ENCODE assay signal across 14 cellular contexts in the genomic region with DNA sequence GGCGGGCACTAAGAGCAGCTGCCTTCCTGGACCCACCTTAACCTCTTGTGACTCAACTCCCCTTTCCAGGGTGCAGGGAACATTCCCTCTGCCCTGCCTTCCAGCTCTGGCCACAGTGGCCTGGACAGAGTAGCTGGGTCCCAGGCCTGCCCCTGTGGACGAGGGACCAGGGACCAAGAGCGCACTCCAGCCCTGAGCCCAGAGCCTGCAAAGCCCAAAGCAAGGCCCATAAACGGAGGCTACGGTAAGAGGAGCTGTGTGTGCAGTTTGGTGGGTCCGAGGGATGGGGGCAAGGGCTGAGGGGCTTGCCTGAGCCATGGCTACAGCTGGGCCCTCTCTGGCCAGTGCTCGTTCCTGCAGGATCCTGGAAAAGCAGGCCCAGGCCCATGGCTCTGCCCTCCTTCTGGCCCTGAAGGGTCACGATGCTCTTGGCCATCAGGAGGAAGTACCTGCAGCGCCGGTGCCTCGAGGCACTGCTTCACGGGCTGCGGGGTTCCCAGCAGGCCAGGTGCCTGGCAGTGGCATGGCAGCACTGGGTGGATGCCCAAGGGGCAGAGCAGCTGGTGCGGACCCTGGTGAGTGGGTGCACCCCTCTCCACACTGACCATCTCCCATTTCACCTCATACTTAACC. TPM values are rescaled to one million over a fixed set of nuclear protein-coding genes. Genes with fewer than 3 reads are reported as not detected.
DNase-seq lines count a peak whose midpoint lies in the region; ATAC-seq, FAIRE-seq and TF ChIP-seq lines count a peak whose summit lies in the region.
"Had no signal": no experiment of that assay in that cellular context is flagged by ENCODE, and none has a peak within 500 bp of the region (broad histone marks: within the 10 kb centered on the region; RNA-seq: fewer than 3 reads in every experiment).

No MANE protein-coding gene starts in this region.

- no peak overlapping the region for H3K4me3 ChIP-seq in A549
- H3K4me3 ChIP-seq in GM12878, result no peak overlapping the region
- peak overlapping the region in 1 of 2 donors; percentile 39 for H3K4me3 ChIP-seq in kidney (ENCODE audit: low read length in 2 of 2)
- peak overlapping the region in 1 of 4 donors; percentile 11 for H3K4me3 ChIP-seq in gastrocnemius medialis

- 90% methylated on average over 7 of the region's 14 CpGs for WGBS in A549 (ENCODE audit: missing lambda C conversion rate)
- WGBS in GM12878 (ENCODE audit: insufficient coverage, insufficient replicate concordance, low lambda C conversion rate, missing lambda C conversion rate), result 86% methylated on average over 14 of the region's 14 CpGs

- SMC1A ChIA-PET in GM12878 (lab: Charles Lee; ENCODE audit: uncharacterized antibody, unreplicated experiment), result no interaction called here

- H3K4me1 ChIP-seq in A549 (peaks cover 22% of the 10 kb centered on the region), GM12878 (ENCODE audit: control insufficient read depth, insufficient read depth, low read length) (peaks cover 4% of the 10 kb centered on the region; the same call in 1 of the 2 replicates), kidney (ENCODE audit: control insufficient read depth in 1 of 2, insufficient read depth in 1 of 2, low read depth in 1 of 2, low read length in 2 of 2) (peaks cover 41 to 54% of the 10 kb centered on the region in 2 donors), gastrocnemius medialis (peaks cover 74 to 81% of the 10 kb centered on the region in 2 donors)

- intact Hi-C loops in GM12878 (cut with micrococcal nuclease; ENCODE audit: unreplicated experiment) (loop anchor here (5.0 kb wide), 1 partner anchor 104 kb away; no protein-coding TSS in a partner anchor), kidney (cut with DNase I) (no loop called here), gastrocnemius medialis (cut with DNase I; ENCODE audit: low total_unique reads) (loop anchor here (1.0 to 2.0 kb wide), 2 partner anchors 51 to 107 kb away; no protein-coding TSS in a partner anchor)

- no peak overlapping the region for H2AFZ ChIP-seq in GM12878 (ENCODE audit: control insufficient read depth, low read depth, low read length)

- in situ Hi-C loops in GM12878 (cut with MboI) (no loop called here), gastrocnemius medialis (cut with MboI; ENCODE audit: low sequenced_read_pairs in 4 of 4) (loop anchor here in 1 of 4 donors (10.0 kb wide), 1 partner anchor 53 kb away; the partner anchor contains the start of gene AGTRAP)

- POLR2A ChIA-PET in A549 (lab: Yijun Ruan, JAX), result interaction anchor here (1.4 to 1.8 kb wide), 2 partner anchors 10 to 120 kb away, joined by 4 to 6 read pairs; no protein-coding TSS in a partner anchor
- POLR2A ChIA-PET in GM12878 (lab: Charles Lee), result no interaction called here

- no peak for FAIRE-seq in A549 (lab: Jason Lieb, UNC)
- FAIRE-seq in GM12878 (lab: Jason Lieb, UNC), result no peak
- FAIRE-seq in kidney (lab: Jason Lieb, UNC), result no peak
- FAIRE-seq: astrocyte had no signal

- no peaks in the 10 kb centered on the region for H3K9me3 ChIP-seq in A549
- no peaks in the 10 kb centered on the region for H3K9me3 ChIP-seq in GM12878 (replicated peaks; ENCODE audit: control insufficient read depth, insufficient read depth, low read length)
- H3K9me3 ChIP-seq in kidney (ENCODE audit: control insufficient read depth in 1 of 2, low read length in 2 of 2), result no peaks in the 10 kb centered on the region
- no peaks in the 10 kb centered on the region for H3K9me3 ChIP-seq in gastrocnemius medialis

- TF ChIP-seq EP300 in A549 (IDR thresholded peaks at IDR 0.05), result no peak
- no peak for TF ChIP-seq EP300 in GM12878 (IDR thresholded peaks at IDR 0.05; ENCODE audit: borderline replicate concordance in 1 of 2, control insufficient read depth in 1 of 2, low read depth in 2 of 2, low read length in 2 of 2)

- no peaks in the 10 kb centered on the region for H3K79me2 ChIP-seq in GM12878 (ENCODE audit: control insufficient read depth, insufficient read depth, low read length)

- H3K9ac ChIP-seq in GM12878 (ENCODE audit: control insufficient read depth, insufficient read depth, low read length) (no peak overlapping the region), kidney (ENCODE audit: low read length in 2 of 2) (peak overlapping the region in 1 of 2 donors; percentile 65)

- BruUV-seq in GM12878 (replicated peaks; lab: Mats Ljungman, UMichigan), result no TSS peak

- ATAC-seq in A549, result peak in 1 of 2 experiments; percentile 6; a peak in 1 of 6 replicates
- ATAC-seq in GM12878, result no peak
- ATAC-seq in gastrocnemius medialis, result no peak
- ATAC-seq in HG02763 (IDR thresholded peaks at IDR 0.05; ENCODE audit: unreplicated experiment), result no peak
- ATAC-seq: activated CD8-positive, alpha-beta memory T cell treated with anti-CD3 and anti-CD28 coated beads, Interleukin-2, amount 10 ng/mL, durations not matched to agents 7 days and 5 days had no signal

- no peak for TF ChIP-seq CTCF in A549 (IDR thresholded peaks at IDR 0.05)
- no peak for TF ChIP-seq CTCF in GM12878 (IDR thresholded peaks at IDR 0.05 in 2 of 3, conservative IDR thresholded peaks at IDR 0.05 in 1 of 3; ENCODE audit: control insufficient read depth in 2 of 3, extremely low read depth in 1 of 3, insufficient read depth in 1 of 3, low read depth in 3 of 3, low read length in 3 of 3)
- no peak for TF ChIP-seq CTCF in kidney (IDR thresholded peaks at IDR 0.05; ENCODE audit: borderline replicate concordance, extremely low read depth, insufficient read depth)
- no peak for TF ChIP-seq CTCF in gastrocnemius medialis (IDR thresholded peaks at IDR 0.05 in 4 of 5, conservative IDR thresholded peaks at IDR 0.05 in 1 of 5)

- no peak for DNase-seq in A549 (ENCODE audit: low read depth in 1 of 2, low spot score in 1 of 2)
- DNase-seq in GM12878 (ENCODE audit: low read depth, low spot score), result no peak
- DNase-seq in kidney, result no peak
- peak in 1 of 2 donors; percentile 20 for DNase-seq in gastrocnemius medialis
- DNase-seq in 8988T, result no peak
- no peak for DNase-seq in activated effector memory CD4-positive, alpha-beta T cell treated with Interleukin-2 at 50 U/mL for 16 hours
- no peak for DNase-seq in NCI-H748 (lab: John Stamatoyannopoulos, UW; ENCODE audit: unreplicated experiment)
- DNase-seq: activated CD8-positive, alpha-beta memory T cell treated with anti-CD3 and anti-CD28 coated beads, Interleukin-2, amount 10 ng/mL, durations not matched to agents 7 days and 5 days; DMS79; NCI-H1694 treated with DMSO at 0.1 percent for 48 hours had no signal

- H4K20me1 ChIP-seq in GM12878 (ENCODE audit: control insufficient read depth, insufficient read depth), result no peaks in the 10 kb centered on the region

- CTCF ChIA-PET in A549 (lab: Yijun Ruan, JAX) (interaction anchor here (0.6 to 4.7 kb wide), 2 partner anchors 13 to 525 kb away, joined by 5 to 26 read pairs; no protein-coding TSS in a partner anchor), GM12878 (lab: Yijun Ruan, JAX) (interaction anchor here (4.9 kb wide), 1 partner anchor 9 kb away, joined by 24 read pairs; no protein-coding TSS in a partner anchor)

- 0 out of 3 replicates have a peak overlapping the region, but pooled peaks have one; percentile 14 for H3K4me2 ChIP-seq in A549
- H3K4me2 ChIP-seq in GM12878 (ENCODE audit: control insufficient read depth, insufficient read depth), result no peak overlapping the region

- RAD21 ChIA-PET in GM12878 (lab: Charles Lee; ENCODE audit: unreplicated experiment), result no interaction called here

- TF ChIP-seq RAD21 in A549 (conservative IDR thresholded peaks at IDR 0.05 in 1 of 2, IDR thresholded peaks at IDR 0.05 in 1 of 2) (no peak), GM12878 (IDR thresholded peaks at IDR 0.05; ENCODE audit: insufficient read depth, low read depth, low read length) (no peak)

- H3K27me3 ChIP-seq in GM12878 (replicated peaks in 1 of 2; ENCODE audit: control insufficient read depth in 2 of 2, insufficient read depth in 2 of 2, low read length in 1 of 2) (no peaks in the 10 kb centered on the region), gastrocnemius medialis (no peaks in the 10 kb centered on the region)

- TF ChIP-seq POLR2A in A549 (IDR thresholded peaks at IDR 0.05; ENCODE audit: low read length) (no peak), GM12878 (IDR thresholded peaks at IDR 0.05; ENCODE audit: low read depth, low read length) (peak; percentile 5), gastrocnemius medialis (IDR thresholded peaks at IDR 0.05) (no peak)

- H3K27ac ChIP-seq in A549 (peak overlapping the region in 1 of 2 experiments; percentile 49; a peak in 1 of 6 replicates), GM12878 (ENCODE audit: control insufficient read depth, insufficient read depth) (no peak overlapping the region), kidney (ENCODE audit: low read depth in 2 of 2, low read length in 2 of 2) (peak overlapping the region; percentile 85 to 90), gastrocnemius medialis (peak overlapping the region; percentile 90 to 99 (median 97))

- no peaks in the 10 kb centered on the region for H3K36me3 ChIP-seq in GM12878 (ENCODE audit: control insufficient read depth in 2 of 2, insufficient read depth in 2 of 2, low read length in 1 of 2)
- H3K36me3 ChIP-seq in kidney (ENCODE audit: control insufficient read depth in 1 of 2, insufficient read depth in 2 of 2, low read length in 2 of 2), result peaks cover 0 to 30% of the 10 kb centered on the region in 2 donors
- H3K36me3 ChIP-seq in gastrocnemius medialis, result peaks cover 0 to 12% of the 10 kb centered on the region in 2 donors

RNA-seq across cellular contexts. Expression of gene MTHFR, which starts 17.8 kb away (rescaled TPM):
- polyA plus RNA-seq in A549 (2011; rRNA removed) (4.5 and 5.0 TPM in 2 replicates), A549 (2017; fragmentation: RNase III; extraction: RNeasy Plus Mini Kit Qiagen cat#74134 plus additional on column Dnase treatment) (4.1 to 5.3 TPM (median 5.2 TPM) in 3 replicates), GM12878 (2011; rRNA removed) (8.0 and 13.1 TPM in 2 replicates), GM12878 (2014; fragmentation: Illumina TruSeq; extraction: Trizol) (5.0 and 9.0 TPM in 2 replicates), GM12878 (2014; fragmentation: Nextera tagmentation; extraction: Ambion mirVana) (1 to 10 TPM; 1.0 to 1.2 TPM), GM12878 (2014; rRNA removed) (14.1 and 15.1 TPM in 2 replicates), GM12878 (2016; fragmentation: Nextera tagmentation; extraction: Ambion mirVana) (1 to 10 TPM; 8.1 to 9.2 TPM), kidney (ENCODE audit: insufficient read depth, low read depth, low replicate concordance) (10.6 TPM)
- polyA plus RNA-seq in A549 (2012; cell fraction: cytosol; rRNA removed), result 2.9 and 3.6 TPM in 2 replicates
- 7.7 and 8.1 TPM in 2 replicates for polyA plus RNA-seq in A549 (2012; cell fraction: nucleus; rRNA removed)
- 10.9 and 12.7 TPM in 2 replicates for polyA minus RNA-seq in A549 (2011; rRNA and poly(A)+ RNA removed)
- 64.5 and 71.1 TPM in 2 replicates for total RNA-seq in GM12878 (2013; cell fraction: nucleolus; rRNA removed)
- total RNA-seq in GM12878 (2014; rRNA removed) (16.1 and 16.8 TPM in 2 replicates), GM12878 (2014; rRNA removed; fragmentation: Illumina TruSeq; extraction: Trizol) (9.7 and 10.0 TPM in 2 replicates), GM12878 (2021) (15.8 and 16.6 TPM in 2 replicates), kidney (65.5 TPM), gastrocnemius medialis (10 to 100 TPM; 10.2 to 24.7 (median 18.1) TPM)
- 5.1 TPM for polyA plus RNA-seq in GM12878 (2011; ENCODE audit: low read depth)
- polyA plus RNA-seq in GM12878 (2011; cell fraction: cytosol; rRNA removed), result 11.3 and 14.2 TPM in 2 replicates
- polyA plus RNA-seq in GM12878 (2011; cell fraction: nucleus; rRNA removed), result 20.6 and 23.7 TPM in 2 replicates
- 10.9 and 11.0 TPM in 2 replicates for polyA plus RNA-seq in GM12878 (2012)
- 27.2 and 43.1 TPM in 2 replicates for polyA minus RNA-seq in GM12878 (2011; rRNA and poly(A)+ RNA removed)
- polyA minus RNA-seq in GM12878 (2011; cell fraction: cytosol; rRNA and poly(A)+ RNA removed), result 8.1 and 11.8 TPM in 2 replicates
- polyA minus RNA-seq in GM12878 (2011; cell fraction: nucleus; rRNA and poly(A)+ RNA removed), result 27.8 and 45.6 TPM in 2 replicates

RNA-seq across cellular contexts. Expression of gene CLCN6, which starts 18.1 kb away (rescaled TPM):
- polyA plus RNA-seq in A549 (2011; rRNA removed), result 5.7 and 8.2 TPM in 2 replicates
- 3.3 and 4.1 TPM in 2 replicates for polyA plus RNA-seq in A549 (2012; cell fraction: cytosol; rRNA removed)
- polyA plus RNA-seq in A549 (2012; cell fraction: nucleus; rRNA removed), result 16.1 and 19.6 TPM in 2 replicates
- polyA plus RNA-seq in A549 (2017; fragmentation: RNase III; extraction: RNeasy Plus Mini Kit Qiagen cat#74134 plus additional on column Dnase treatment), result 6.1 to 9.0 TPM (median 8.9 TPM) in 3 replicates
- polyA minus RNA-seq in A549 (2011; rRNA and poly(A)+ RNA removed), result 6.0 and 7.6 TPM in 2 replicates
- 71.1 and 80.4 TPM in 2 replicates for total RNA-seq in GM12878 (2013; cell fraction: nucleolus; rRNA removed)
- 9.3 and 9.9 TPM in 2 replicates for total RNA-seq in GM12878 (2014; rRNA removed)
- 8.0 and 9.0 TPM in 2 replicates for total RNA-seq in GM12878 (2014; rRNA removed; fragmentation: Illumina TruSeq; extraction: Trizol)
- total RNA-seq in GM12878 (2021), result 18.3 and 20.8 TPM in 2 replicates
- polyA plus RNA-seq in GM12878 (2011; ENCODE audit: low read depth), result 6.5 TPM
- polyA plus RNA-seq in GM12878 (2011; rRNA removed), result 10.0 and 12.0 TPM in 2 replicates
- 12.9 and 14.9 TPM in 2 replicates for polyA plus RNA-seq in GM12878 (2011; cell fraction: cytosol; rRNA removed)
- polyA plus RNA-seq in GM12878 (2011; cell fraction: nucleus; rRNA removed), result 65.7 and 71.3 TPM in 2 replicates
- 11.9 and 13.7 TPM in 2 replicates for polyA plus RNA-seq in GM12878 (2012)
- 16.5 TPM in 2 replicates for polyA plus RNA-seq in GM12878 (2014; fragmentation: Illumina TruSeq; extraction: Trizol)
- polyA plus RNA-seq in GM12878 (2014; fragmentation: Nextera tagmentation; extraction: Ambion mirVana), result 1 to 10 TPM; 2.2 to 2.4 TPM
- 19.7 and 20.9 TPM in 2 replicates for polyA plus RNA-seq in GM12878 (2014; rRNA removed)
- polyA plus RNA-seq in GM12878 (2016; fragmentation: Nextera tagmentation; extraction: Ambion mirVana), result 10 to 100 TPM in 1 of 2 experiments, 1 to 10 TPM in 1; 9.5 to 10.5 TPM
- 12.1 and 16.8 TPM in 2 replicates for polyA minus RNA-seq in GM12878 (2011; rRNA and poly(A)+ RNA removed)
- 3.3 and 4.0 TPM in 2 replicates for polyA minus RNA-seq in GM12878 (2011; cell fraction: cytosol; rRNA and poly(A)+ RNA removed)
- polyA minus RNA-seq in GM12878 (2011; cell fraction: nucleus; rRNA and poly(A)+ RNA removed), result 17.4 and 25.6 TPM in 2 replicates
- 26.0 TPM for total RNA-seq in kidney
- 7.1 TPM for polyA plus RNA-seq in kidney (ENCODE audit: insufficient read depth, low read depth, low replicate concordance)
- total RNA-seq in gastrocnemius medialis, result 10 to 100 TPM in 1 of 4 donors, 1 to 10 TPM in 3; 7.1 to 11.9 (median 9.5) TPM

RNA-seq across cellular contexts. Expression of gene C1orf167, which starts 25.9 kb away (rescaled TPM):
- polyA plus RNA-seq in A549 (2011; rRNA removed), result not detected in 2 replicates
- polyA plus RNA-seq in A549 (2012; cell fraction: cytosol; rRNA removed), result not detected in 2 replicates
- polyA plus RNA-seq in A549 (2012; cell fraction: nucleus; rRNA removed), result 0.04 TPM in 1 of 2 replicates, not detected in the other
- not detected in 3 replicates for polyA plus RNA-seq in A549 (2017; fragmentation: RNase III; extraction: RNeasy Plus Mini Kit Qiagen cat#74134 plus additional on column Dnase treatment)
- polyA minus RNA-seq in A549 (2011; rRNA and poly(A)+ RNA removed), result not detected in 2 replicates
- not detected in 2 replicates for total RNA-seq in GM12878 (2013; cell fraction: nucleolus; rRNA removed)
- total RNA-seq in GM12878 (2014; rRNA removed), result 0.17 TPM in 1 of 2 replicates, not detected in the other
- total RNA-seq in GM12878 (2014; rRNA removed; fragmentation: Illumina TruSeq; extraction: Trizol), result not detected in 2 replicates
- 0.31 TPM in 1 of 2 replicates, not detected in the other for total RNA-seq in GM12878 (2021)
- not detected for polyA plus RNA-seq in GM12878 (2011; ENCODE audit: low read depth)
- polyA plus RNA-seq in GM12878 (2011; rRNA removed), result not detected in 2 replicates
- polyA plus RNA-seq in GM12878 (2011; cell fraction: cytosol; rRNA removed), result not detected in 2 replicates
- not detected in 2 replicates for polyA plus RNA-seq in GM12878 (2011; cell fraction: nucleus; rRNA removed)
- polyA plus RNA-seq in GM12878 (2012), result 0.10 and 1.7 TPM in 2 replicates
- not detected in 2 replicates for polyA plus RNA-seq in GM12878 (2014; fragmentation: Illumina TruSeq; extraction: Trizol)
- polyA plus RNA-seq in GM12878 (2014; fragmentation: Nextera tagmentation; extraction: Ambion mirVana), result not detected
- not detected in 2 replicates for polyA plus RNA-seq in GM12878 (2014; rRNA removed)
- not detected for polyA plus RNA-seq in GM12878 (2016; fragmentation: Nextera tagmentation; extraction: Ambion mirVana)
- not detected in 2 replicates for polyA minus RNA-seq in GM12878 (2011; rRNA and poly(A)+ RNA removed)
- not detected in 2 replicates for polyA minus RNA-seq in GM12878 (2011; cell fraction: cytosol; rRNA and poly(A)+ RNA removed)
- polyA minus RNA-seq in GM12878 (2011; cell fraction: nucleus; rRNA and poly(A)+ RNA removed), result not detected in 2 replicates
- total RNA-seq in kidney, result 4.2 TPM
- 1.9 TPM for polyA plus RNA-seq in kidney (ENCODE audit: insufficient read depth, low read depth, low replicate concordance)
- total RNA-seq in gastrocnemius medialis, result 1 to 10 TPM in 1 of 4 donors, under 1 TPM in 1, not detected in 2; 1.00 to 1.4 TPM
- total RNA-seq: activated CD8-positive, alpha-beta memory T cell treated with anti-CD3 and anti-CD28 coated beads, Interleukin-2, amount 10 ng/mL, durations not matched to agents 7 days and 5 days; astrocyte; pulmonary artery endothelial cell; T-helper 2 cell treated with Interferon-gamma antibody and Interleukin-4, amounts not matched to agents 100 ng/mL and 5 ng/mL, for 36 hours had no signal

RNA-seq across cellular contexts. Expression of gene AGTRAP, which starts 52.0 kb away (rescaled TPM):
- polyA plus RNA-seq in A549 (2011; rRNA removed) (26.9 and 32.1 TPM in 2 replicates), A549 (2017; fragmentation: RNase III; extraction: RNeasy Plus Mini Kit Qiagen cat#74134 plus additional on column Dnase treatment) (56.5 to 57.5 TPM (median 57.5 TPM) in 3 replicates), GM12878 (2011; rRNA removed) (3.5 and 7.7 TPM in 2 replicates), GM12878 (2014; fragmentation: Illumina TruSeq; extraction: Trizol) (2.3 and 7.0 TPM in 2 replicates), GM12878 (2014; fragmentation: Nextera tagmentation; extraction: Ambion mirVana) (1 to 10 TPM; 3.0 to 4.1 TPM), GM12878 (2014; rRNA removed) (14.6 and 16.3 TPM in 2 replicates), GM12878 (2016; fragmentation: Nextera tagmentation; extraction: Ambion mirVana) (10 to 100 TPM; 14.5 to 17.4 TPM), kidney (ENCODE audit: insufficient read depth, low read depth, low replicate concordance) (140 TPM)
- 87.0 and 122 TPM in 2 replicates for polyA plus RNA-seq in A549 (2012; cell fraction: cytosol; rRNA removed)
- polyA plus RNA-seq in A549 (2012; cell fraction: nucleus; rRNA removed), result 84.4 and 108 TPM in 2 replicates
- polyA minus RNA-seq in A549 (2011; rRNA and poly(A)+ RNA removed), result 20.3 and 32.0 TPM in 2 replicates
- total RNA-seq in GM12878 (2013; cell fraction: nucleolus; rRNA removed), result 16.5 and 18.6 TPM in 2 replicates
- total RNA-seq in GM12878 (2014; rRNA removed) (12.8 and 16.1 TPM in 2 replicates), GM12878 (2014; rRNA removed; fragmentation: Illumina TruSeq; extraction: Trizol) (5.8 and 7.9 TPM in 2 replicates), GM12878 (2021) (10.0 and 12.7 TPM in 2 replicates), kidney (66.1 TPM), gastrocnemius medialis (100 to 1,000 TPM in 2 of 4 donors, 10 to 100 TPM in 2; 37.8 to 144 (median 103) TPM)
- polyA plus RNA-seq in GM12878 (2011; ENCODE audit: low read depth), result 3.4 TPM
- polyA plus RNA-seq in GM12878 (2011; cell fraction: cytosol; rRNA removed), result 16.6 and 20.6 TPM in 2 replicates
- polyA plus RNA-seq in GM12878 (2011; cell fraction: nucleus; rRNA removed), result 19.7 and 25.2 TPM in 2 replicates
- 7.0 and 9.5 TPM in 2 replicates for polyA plus RNA-seq in GM12878 (2012)
- 3.9 and 9.0 TPM in 2 replicates for polyA minus RNA-seq in GM12878 (2011; rRNA and poly(A)+ RNA removed)
- 5.7 and 8.3 TPM in 2 replicates for polyA minus RNA-seq in GM12878 (2011; cell fraction: cytosol; rRNA and poly(A)+ RNA removed)
- 4.1 and 5.5 TPM in 2 replicates for polyA minus RNA-seq in GM12878 (2011; cell fraction: nucleus; rRNA and poly(A)+ RNA removed)

RNA-seq across cellular contexts. Expression of gene NPPA, which starts 59.7 kb away (rescaled TPM):
- not detected in 2 replicates for polyA plus RNA-seq in A549 (2011; rRNA removed)
- not detected in 2 replicates for polyA plus RNA-seq in A549 (2012; cell fraction: cytosol; rRNA removed)
- polyA plus RNA-seq in A549 (2012; cell fraction: nucleus; rRNA removed), result not detected in 2 replicates
- not detected in 3 replicates for polyA plus RNA-seq in A549 (2017; fragmentation: RNase III; extraction: RNeasy Plus Mini Kit Qiagen cat#74134 plus additional on column Dnase treatment)
- not detected in 2 replicates for polyA minus RNA-seq in A549 (2011; rRNA and poly(A)+ RNA removed)
- not detected in 2 replicates for total RNA-seq in GM12878 (2013; cell fraction: nucleolus; rRNA removed)
- total RNA-seq in GM12878 (2014; rRNA removed), result not detected in 2 replicates
- total RNA-seq in GM12878 (2014; rRNA removed; fragmentation: Illumina TruSeq; extraction: Trizol), result not detected in 2 replicates
- not detected in 2 replicates for total RNA-seq in GM12878 (2021)
- not detected for polyA plus RNA-seq in GM12878 (2011; ENCODE audit: low read depth)
- not detected in 2 replicates for polyA plus RNA-seq in GM12878 (2011; rRNA removed)
- polyA plus RNA-seq in GM12878 (2011; cell fraction: cytosol; rRNA removed), result not detected in 2 replicates
- not detected in 2 replicates for polyA plus RNA-seq in GM12878 (2011; cell fraction: nucleus; rRNA removed)
- polyA plus RNA-seq in GM12878 (2012), result 0.29 and 0.50 TPM in 2 replicates
- not detected in 2 replicates for polyA plus RNA-seq in GM12878 (2014; fragmentation: Illumina TruSeq; extraction: Trizol)
- not detected for polyA plus RNA-seq in GM12878 (2014; fragmentation: Nextera tagmentation; extraction: Ambion mirVana)
- polyA plus RNA-seq in GM12878 (2014; rRNA removed), result not detected in 2 replicates
- polyA plus RNA-seq in GM12878 (2016; fragmentation: Nextera tagmentation; extraction: Ambion mirVana), result under 1 TPM; 0.31 to 0.39 TPM
- polyA minus RNA-seq in GM12878 (2011; rRNA and poly(A)+ RNA removed), result not detected in 2 replicates
- polyA minus RNA-seq in GM12878 (2011; cell fraction: cytosol; rRNA and poly(A)+ RNA removed), result not detected in 2 replicates
- polyA minus RNA-seq in GM12878 (2011; cell fraction: nucleus; rRNA and poly(A)+ RNA removed), result not detected in 2 replicates
- total RNA-seq in kidney, result 0.50 TPM
- not detected for polyA plus RNA-seq in kidney (ENCODE audit: insufficient read depth, low read depth, low replicate concordance)
- total RNA-seq in gastrocnemius medialis, result 1 to 10 TPM in 2 of 4 donors, under 1 TPM in 1, not detected in 1; 0.53 to 4.2 (median 1.9) TPM
- total RNA-seq: activated CD8-positive, alpha-beta memory T cell treated with anti-CD3 and anti-CD28 coated beads, Interleukin-2, amount 10 ng/mL, durations not matched to agents 7 days and 5 days; astrocyte; pulmonary artery endothelial cell; T-helper 2 cell treated with Interferon-gamma antibody and Interleukin-4, amounts not matched to agents 100 ng/mL and 5 ng/mL, for 36 hours had no signal

Comparison
In these comparisons a context has a peak if more than half of its experiments do, and no peak if none do; other contexts are left out.
1. Of the 24 proteins assayed by ChIP-seq in both GM12878 and A549: peak only in GM12878: POLR2A; only in A549: none; in both: none; in neither: 23.